Comparison of ENCODE assay signal across 18 cellular contexts in the genomic region with DNA sequence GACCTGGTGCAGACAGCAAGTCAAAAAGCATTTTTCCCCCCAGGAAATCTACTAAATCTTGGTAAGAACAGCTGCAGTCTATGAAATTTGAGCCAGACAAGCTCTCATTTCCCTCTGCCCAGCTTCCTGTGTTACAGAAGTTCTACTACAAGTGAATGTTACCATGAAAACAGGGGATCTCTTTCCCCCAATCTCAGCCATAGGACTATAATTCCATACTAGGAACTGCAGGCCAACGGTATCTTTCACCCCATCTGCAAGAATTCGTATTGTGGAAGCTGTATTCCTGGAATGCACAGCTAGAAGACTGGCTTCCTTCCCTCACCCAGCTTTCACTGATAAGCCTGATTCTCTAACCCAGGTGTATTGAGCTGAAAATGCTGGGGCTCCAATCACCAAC.
A peak's percentile ranks its signal among the peaks of the same experiment; 100 is the strongest.
DNase-seq lines count a peak whose midpoint lies in the region; ATAC-seq and TF ChIP-seq lines count a peak whose summit lies in the region.
"Had no signal": no experiment of that assay in that cellular context is flagged by ENCODE, and none has a peak within 500 bp of the region (broad histone marks: within the 10 kb centered on the region; RNA-seq: fewer than 3 reads in every experiment).

No MANE protein-coding gene starts in this region.

- no peaks in the 10 kb centered on the region for H3K9me3 Mint-ChIP-seq in neural progenitor cell

- no peaks in the 10 kb centered on the region for H3K79me2 ChIP-seq in neural progenitor cell (ENCODE audit: low read depth)

- H3F3A ChIP-seq in neural progenitor cell (ENCODE audit: low read depth) = no peaks in the 10 kb centered on the region

- TF ChIP-seq CTCF in astrocyte of the spinal cord (IDR thresholded peaks at IDR 0.05; ENCODE audit: low read depth, low read length) = no peak
- TF ChIP-seq CTCF in neural progenitor cell (IDR thresholded peaks at IDR 0.05) = no peak

- no peaks in the 10 kb centered on the region for H3K36me3 ChIP-seq in neural progenitor cell
- H3K36me3 ChIP-seq: esophagus squamous epithelium, transverse colon had no signal

- no peak overlapping the region for H3K27ac ChIP-seq in neural progenitor cell
- H3K27ac ChIP-seq: esophagus squamous epithelium, transverse colon had no signal

- H3K4me3 ChIP-seq in astrocyte of the spinal cord (ENCODE audit: low read depth, low read length) (no peak overlapping the region), neural progenitor cell (no peak overlapping the region)
- H3K4me3 ChIP-seq: esophagus squamous epithelium, transverse colon had no signal

- H3K4me3 Mint-ChIP-seq in neural progenitor cell = peak overlapping the region; percentile 28
- H3K4me3 Mint-ChIP-seq: natural killer cell treated with Interleukin-12 subunit alpha and Interleukin-12 subunit beta and Interleukin-15 and Interleukin-18, amount 100 ng/mL, for 72 hours had no signal

- no peak overlapping the region for H3K4me2 ChIP-seq in neural progenitor cell

- no peaks in the 10 kb centered on the region for H3K4me1 ChIP-seq in neural progenitor cell
- H3K4me1 ChIP-seq: esophagus squamous epithelium, transverse colon had no signal

- H3K27me3 ChIP-seq in neural progenitor cell = no peaks in the 10 kb centered on the region
- H3K27me3 ChIP-seq: esophagus squamous epithelium, transverse colon had no signal

- intact Hi-C loops in left ventricle myocardium superior (cut with micrococcal nuclease) = no loop called here

- in situ Hi-C loops in astrocyte of the spinal cord (cut with HindIII; ENCODE audit: low sequenced_read_pairs) = no loop called here

- H4K20me1 ChIP-seq in neural progenitor cell (ENCODE audit: low read depth) = no peaks in the 10 kb centered on the region

- peak overlapping the region; percentile 27 for H2AFZ ChIP-seq in neural progenitor cell (replicated peaks)

- no peak for ATAC-seq in left ventricle myocardium superior
- ATAC-seq in GM18909 (IDR thresholded peaks at IDR 0.05; ENCODE audit: poor library complexity, unreplicated experiment) = no peak
- ATAC-seq: natural killer cell treated with Interleukin-12 subunit alpha and Interleukin-12 subunit beta and Interleukin-15 and Interleukin-18, amount 100 ng/mL, for 72 hours; right cardiac atrium; Right ventricle myocardium inferior had no signal

- no peak overlapping the region for H3K9ac ChIP-seq in neural progenitor cell

- no peaks in the 10 kb centered on the region for H3K9me3 ChIP-seq in neural progenitor cell (ENCODE audit: low read depth)
- H3K9me3 ChIP-seq: esophagus squamous epithelium, transverse colon had no signal

- no peak overlapping the region for H3K27ac Mint-ChIP-seq in neural progenitor cell
- H3K27ac Mint-ChIP-seq: natural killer cell treated with Interleukin-12 subunit alpha and Interleukin-12 subunit beta and Interleukin-15 and Interleukin-18, amount 100 ng/mL, for 72 hours had no signal

- peak; percentile 38 for DNase-seq in HT1080 (ENCODE audit: low read depth)
- peak; percentile 43 for DNase-seq in NCI-H2171 (lab: John Stamatoyannopoulos, UW)
- peak; percentile 43 for DNase-seq in astrocyte of the spinal cord (ENCODE audit: low read depth, low spot score)
- DNase-seq in neural progenitor cell (ENCODE audit: low spot score) = no peak
- no peak for DNase-seq in left ventricle myocardium superior
- no peak for DNase-seq in AG20443 (ENCODE audit: low spot score)
- DNase-seq: anterior cingulate cortex; C1 segment of cervical spinal cord; cortex of kidney; DND-41; esophagus squamous epithelium; NCI-H774; right cardiac atrium; stimulated activated CD4-positive, alpha-beta T cell treated with anti-CD3 and anti-CD28 coated beads, Interleukin-4, amount 100 ng/mL, for 24 hours; transverse colon had no signal

- peaks cover 7% of the 10 kb centered on the region for H3K4me1 Mint-ChIP-seq in neural progenitor cell

- no peaks in the 10 kb centered on the region for H3K36me3 Mint-ChIP-seq in neural progenitor cell
- H3K36me3 Mint-ChIP-seq: natural killer cell treated with Interleukin-12 subunit alpha and Interleukin-12 subunit beta and Interleukin-15 and Interleukin-18, amount 100 ng/mL, for 72 hours had no signal

- H3K27me3 Mint-ChIP-seq in neural progenitor cell (ENCODE audit: insufficient read depth, low read depth) = no peaks in the 10 kb centered on the region
- H3K27me3 Mint-ChIP-seq: natural killer cell treated with Interleukin-12 subunit alpha and Interleukin-12 subunit beta and Interleukin-15 and Interleukin-18, amount 100 ng/mL, for 72 hours had no signal

Comparison
In these comparisons a context has a peak if more than half of its experiments do, and no peak if none do; other contexts are left out.
1. DNase-seq: peak in HT1080 (single experiment), NCI-H2171 (single experiment) and astrocyte of the spinal cord (single experiment); none in neural progenitor cell (single experiment), left ventricle myocardium superior (single experiment) and AG20443 (single experiment).